In the genomic region with DNA sequence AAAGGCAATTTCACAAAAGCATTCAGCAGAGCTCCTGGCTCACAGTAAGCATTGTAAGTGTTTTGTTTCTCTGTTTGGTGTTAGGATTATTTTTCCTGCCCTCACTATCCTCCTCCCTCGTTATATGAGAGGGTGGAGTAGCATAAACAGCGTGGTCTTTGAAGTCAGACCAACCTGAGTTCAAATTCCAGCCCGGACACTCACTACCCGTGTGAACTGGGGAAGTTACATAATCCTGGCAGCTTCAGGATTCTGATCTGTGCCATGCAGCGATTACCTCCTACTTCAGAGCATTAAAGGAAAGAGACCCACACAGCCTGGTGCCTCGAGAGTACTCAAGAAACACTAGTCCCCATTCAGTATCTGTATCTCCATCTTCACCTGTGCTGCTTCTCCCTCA, we compare ENCODE assay signal across 1 cellular context.
TF ChIP-seq lines count a peak whose summit lies in the region.

No MANE protein-coding gene starts in this region.

TF ChIP-seq in HepG2, 621 proteins besides CTCF, POLR2A, EP300 and RAD21 (continued from another document and continues in another):
- TF ChIP-seq REXO4 (CRISPR knock-in tag; IDR thresholded peaks at IDR 0.05; ENCODE audit: borderline replicate concordance) = no peak
- TF ChIP-seq ZNF773 (CRISPR knock-in tag; IDR thresholded peaks at IDR 0.05; ENCODE audit: borderline replicate concordance) = no peak
- no peak for TF ChIP-seq ZNF326 (CRISPR knock-in tag; IDR thresholded peaks at IDR 0.05; ENCODE audit: borderline replicate concordance)
- TF ChIP-seq POGZ (CRISPR knock-in tag; IDR thresholded peaks at IDR 0.05) = peak; percentile 81
- TF ChIP-seq FLYWCH1 (CRISPR knock-in tag; IDR thresholded peaks at IDR 0.05) = no peak
- no peak for TF ChIP-seq TOPORS (CRISPR knock-in tag; IDR thresholded peaks at IDR 0.05)
- no peak for TF ChIP-seq KAT2B (IDR thresholded peaks at IDR 0.05; ENCODE audit: borderline replicate concordance, low read depth, low read length)
- TF ChIP-seq, protein P1, sequence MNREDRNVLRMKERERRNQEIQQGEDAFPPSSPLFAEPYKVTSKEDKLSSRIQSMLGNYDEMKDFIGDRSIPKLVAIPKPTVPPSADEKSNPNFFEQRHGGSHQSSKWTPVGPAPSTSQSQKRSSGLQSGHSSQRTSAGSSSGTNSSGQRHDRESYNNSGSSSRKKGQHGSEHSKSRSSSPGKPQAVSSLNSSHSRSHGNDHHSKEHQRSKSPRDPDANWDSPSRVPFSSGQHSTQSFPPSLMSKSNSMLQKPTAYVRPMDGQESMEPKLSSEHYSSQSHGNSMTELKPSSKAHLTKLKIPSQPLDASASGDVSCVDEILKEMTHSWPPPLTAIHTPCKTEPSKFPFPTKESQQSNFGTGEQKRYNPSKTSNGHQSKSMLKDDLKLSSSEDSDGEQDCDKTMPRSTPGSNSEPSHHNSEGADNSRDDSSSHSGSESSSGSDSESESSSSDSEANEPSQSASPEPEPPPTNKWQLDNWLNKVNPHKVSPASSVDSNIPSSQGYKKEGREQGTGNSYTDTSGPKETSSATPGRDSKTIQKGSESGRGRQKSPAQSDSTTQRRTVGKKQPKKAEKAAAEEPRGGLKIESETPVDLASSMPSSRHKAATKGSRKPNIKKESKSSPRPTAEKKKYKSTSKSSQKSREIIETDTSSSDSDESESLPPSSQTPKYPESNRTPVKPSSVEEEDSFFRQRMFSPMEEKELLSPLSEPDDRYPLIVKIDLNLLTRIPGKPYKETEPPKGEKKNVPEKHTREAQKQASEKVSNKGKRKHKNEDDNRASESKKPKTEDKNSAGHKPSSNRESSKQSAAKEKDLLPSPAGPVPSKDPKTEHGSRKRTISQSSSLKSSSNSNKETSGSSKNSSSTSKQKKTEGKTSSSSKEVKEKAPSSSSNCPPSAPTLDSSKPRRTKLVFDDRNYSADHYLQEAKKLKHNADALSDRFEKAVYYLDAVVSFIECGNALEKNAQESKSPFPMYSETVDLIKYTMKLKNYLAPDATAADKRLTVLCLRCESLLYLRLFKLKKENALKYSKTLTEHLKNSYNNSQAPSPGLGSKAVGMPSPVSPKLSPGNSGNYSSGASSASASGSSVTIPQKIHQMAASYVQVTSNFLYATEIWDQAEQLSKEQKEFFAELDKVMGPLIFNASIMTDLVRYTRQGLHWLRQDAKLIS (CRISPR knock-in tag; IDR thresholded peaks at IDR 0.05) = no peak
- TF ChIP-seq IKZF4 (CRISPR knock-in tag; IDR thresholded peaks at IDR 0.05; ENCODE audit: borderline replicate concordance, low read depth, not compliant biosample characterization) = no peak
- TF ChIP-seq ZNF253 (CRISPR knock-in tag; IDR thresholded peaks at IDR 0.05; ENCODE audit: borderline replicate concordance) = no peak
- TF ChIP-seq, protein P2, sequence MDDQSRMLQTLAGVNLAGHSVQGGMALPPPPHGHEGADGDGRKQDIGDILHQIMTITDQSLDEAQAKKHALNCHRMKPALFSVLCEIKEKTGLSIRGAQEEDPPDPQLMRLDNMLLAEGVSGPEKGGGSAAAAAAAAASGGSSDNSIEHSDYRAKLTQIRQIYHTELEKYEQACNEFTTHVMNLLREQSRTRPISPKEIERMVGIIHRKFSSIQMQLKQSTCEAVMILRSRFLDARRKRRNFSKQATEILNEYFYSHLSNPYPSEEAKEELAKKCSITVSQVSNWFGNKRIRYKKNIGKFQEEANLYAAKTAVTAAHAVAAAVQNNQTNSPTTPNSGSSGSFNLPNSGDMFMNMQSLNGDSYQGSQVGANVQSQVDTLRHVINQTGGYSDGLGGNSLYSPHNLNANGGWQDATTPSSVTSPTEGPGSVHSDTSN (CRISPR knock-in tag; IDR thresholded peaks at IDR 0.05; ENCODE audit: borderline replicate concordance) = no peak
- TF ChIP-seq ZNF616 (CRISPR knock-in tag; IDR thresholded peaks at IDR 0.05; ENCODE audit: low read depth) = no peak
- TF ChIP-seq, protein P3, sequence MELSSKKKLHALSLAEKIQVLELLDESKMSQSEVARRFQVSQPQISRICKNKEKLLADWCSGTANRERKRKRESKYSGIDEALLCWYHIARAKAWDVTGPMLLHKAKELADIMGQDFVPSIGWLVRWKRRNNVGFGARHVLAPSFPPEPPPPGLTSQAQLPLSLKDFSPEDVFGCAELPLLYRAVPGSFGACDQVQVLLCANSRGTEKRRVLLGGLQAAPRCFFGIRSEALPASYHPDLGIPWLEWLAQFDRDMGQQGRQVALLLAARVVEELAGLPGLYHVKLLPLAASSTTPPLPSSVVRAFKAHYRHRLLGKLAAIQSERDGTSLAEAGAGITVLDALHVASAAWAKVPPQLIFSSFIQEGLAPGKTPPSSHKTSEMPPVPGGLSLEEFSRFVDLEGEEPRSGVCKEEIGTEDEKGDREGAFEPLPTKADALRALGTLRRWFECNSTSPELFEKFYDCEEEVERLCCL (CRISPR knock-in tag; IDR thresholded peaks at IDR 0.05; ENCODE audit: borderline replicate concordance) = no peak
- no peak for TF ChIP-seq ZBTB3 (CRISPR knock-in tag; IDR thresholded peaks at IDR 0.05; ENCODE audit: borderline replicate concordance, low read depth)
- TF ChIP-seq ZNF207 (IDR thresholded peaks at IDR 0.05; ENCODE audit: borderline replicate concordance) = no peak
- TF ChIP-seq, protein P4, sequence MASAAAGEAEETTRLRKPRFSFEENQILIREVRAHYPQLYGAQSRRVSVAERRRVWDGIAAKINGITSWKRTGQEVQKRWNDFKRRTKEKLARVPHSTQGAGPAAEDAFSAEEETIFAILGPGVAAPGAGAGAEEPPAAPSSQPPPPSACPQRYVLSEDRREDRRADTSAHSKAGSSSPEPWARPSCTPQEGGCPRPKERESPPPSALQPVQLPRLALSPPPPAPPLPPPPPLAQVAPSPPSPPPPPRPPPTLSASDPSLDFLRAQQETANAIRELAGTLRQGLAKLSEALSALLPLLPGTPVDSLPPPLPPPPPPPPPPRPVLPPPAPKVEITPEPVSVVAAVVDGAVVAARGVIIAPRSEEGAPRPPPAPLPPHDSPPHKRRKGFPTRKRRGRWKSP (CRISPR knock-in tag; IDR thresholded peaks at IDR 0.05) = peak; percentile 27; the same call in 1 of the 2 replicates
- peak; percentile 73; the same call in 1 of the 2 replicates for TF ChIP-seq ZNF441 (CRISPR knock-in tag; IDR thresholded peaks at IDR 0.05; ENCODE audit: borderline replicate concordance)
- TF ChIP-seq ZNF784 (CRISPR knock-in tag; IDR thresholded peaks at IDR 0.05; ENCODE audit: borderline replicate concordance) = no peak
- TF ChIP-seq, protein P5, sequence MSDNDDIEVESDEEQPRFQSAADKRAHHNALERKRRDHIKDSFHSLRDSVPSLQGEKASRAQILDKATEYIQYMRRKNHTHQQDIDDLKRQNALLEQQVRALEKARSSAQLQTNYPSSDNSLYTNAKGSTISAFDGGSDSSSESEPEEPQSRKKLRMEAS (IDR thresholded peaks at IDR 0.05) = peak; percentile 60
- TF ChIP-seq NFKB2 (CRISPR knock-in tag; IDR thresholded peaks at IDR 0.05; ENCODE audit: borderline replicate concordance) = no peak
- TF ChIP-seq, protein P6, sequence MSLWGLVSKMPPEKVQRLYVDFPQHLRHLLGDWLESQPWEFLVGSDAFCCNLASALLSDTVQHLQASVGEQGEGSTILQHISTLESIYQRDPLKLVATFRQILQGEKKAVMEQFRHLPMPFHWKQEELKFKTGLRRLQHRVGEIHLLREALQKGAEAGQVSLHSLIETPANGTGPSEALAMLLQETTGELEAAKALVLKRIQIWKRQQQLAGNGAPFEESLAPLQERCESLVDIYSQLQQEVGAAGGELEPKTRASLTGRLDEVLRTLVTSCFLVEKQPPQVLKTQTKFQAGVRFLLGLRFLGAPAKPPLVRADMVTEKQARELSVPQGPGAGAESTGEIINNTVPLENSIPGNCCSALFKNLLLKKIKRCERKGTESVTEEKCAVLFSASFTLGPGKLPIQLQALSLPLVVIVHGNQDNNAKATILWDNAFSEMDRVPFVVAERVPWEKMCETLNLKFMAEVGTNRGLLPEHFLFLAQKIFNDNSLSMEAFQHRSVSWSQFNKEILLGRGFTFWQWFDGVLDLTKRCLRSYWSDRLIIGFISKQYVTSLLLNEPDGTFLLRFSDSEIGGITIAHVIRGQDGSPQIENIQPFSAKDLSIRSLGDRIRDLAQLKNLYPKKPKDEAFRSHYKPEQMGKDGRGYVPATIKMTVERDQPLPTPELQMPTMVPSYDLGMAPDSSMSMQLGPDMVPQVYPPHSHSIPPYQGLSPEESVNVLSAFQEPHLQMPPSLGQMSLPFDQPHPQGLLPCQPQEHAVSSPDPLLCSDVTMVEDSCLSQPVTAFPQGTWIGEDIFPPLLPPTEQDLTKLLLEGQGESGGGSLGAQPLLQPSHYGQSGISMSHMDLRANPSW (CRISPR knock-in tag; IDR thresholded peaks at IDR 0.05; ENCODE audit: borderline replicate concordance) = 0 out of 2 replicates have a peak, but pooled peaks have one; percentile 44
- no peak for TF ChIP-seq ZNF337 (CRISPR knock-in tag; IDR thresholded peaks at IDR 0.05; ENCODE audit: borderline replicate concordance, low read depth)
- TF ChIP-seq ZNF34 (CRISPR knock-in tag; IDR thresholded peaks at IDR 0.05; ENCODE audit: borderline replicate concordance) = no peak
- TF ChIP-seq ARID2 (CRISPR knock-in tag; IDR thresholded peaks at IDR 0.05; ENCODE audit: borderline replicate concordance) = no peak
- TF ChIP-seq, protein P7, sequence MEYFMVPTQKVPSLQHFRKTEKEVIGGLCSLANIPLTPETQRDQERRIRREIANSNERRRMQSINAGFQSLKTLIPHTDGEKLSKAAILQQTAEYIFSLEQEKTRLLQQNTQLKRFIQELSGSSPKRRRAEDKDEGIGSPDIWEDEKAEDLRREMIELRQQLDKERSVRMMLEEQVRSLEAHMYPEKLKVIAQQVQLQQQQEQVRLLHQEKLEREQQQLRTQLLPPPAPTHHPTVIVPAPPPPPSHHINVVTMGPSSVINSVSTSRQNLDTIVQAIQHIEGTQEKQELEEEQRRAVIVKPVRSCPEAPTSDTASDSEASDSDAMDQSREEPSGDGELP (IDR thresholded peaks at IDR 0.05; ENCODE audit: borderline replicate concordance, low read depth) = 0 out of 2 replicates have a peak, but pooled peaks have one; percentile 10
- TF ChIP-seq ETV5 (CRISPR knock-in tag; IDR thresholded peaks at IDR 0.05; ENCODE audit: borderline replicate concordance) = peak; percentile 66; the same call in 1 of the 2 replicates
- TF ChIP-seq SMYD3 (CRISPR knock-in tag; IDR thresholded peaks at IDR 0.05) = no peak; the same call in 1 of the 2 replicates
- TF ChIP-seq ZFAT (CRISPR knock-in tag; conservative IDR thresholded peaks at IDR 0.05) = no peak
- TF ChIP-seq ZNF572 (CRISPR knock-in tag; IDR thresholded peaks at IDR 0.05) = no peak
- TF ChIP-seq ZNF607 (CRISPR knock-in tag; IDR thresholded peaks at IDR 0.05; ENCODE audit: borderline replicate concordance) = no peak
- TF ChIP-seq ZNF780A (CRISPR knock-in tag; IDR thresholded peaks at IDR 0.05) = no peak
- TF ChIP-seq, protein P8, sequence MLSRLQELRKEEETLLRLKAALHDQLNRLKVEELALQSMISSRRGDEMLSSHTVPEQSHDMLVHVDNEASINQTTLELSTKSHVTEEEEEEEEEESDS (CRISPR knock-in tag; IDR thresholded peaks at IDR 0.05; ENCODE audit: borderline replicate concordance) = no peak
- peak; percentile 48 for TF ChIP-seq TARDBP (CRISPR knock-in tag; IDR thresholded peaks at IDR 0.05)
- TF ChIP-seq ZNF713 (CRISPR knock-in tag; IDR thresholded peaks at IDR 0.05) = no peak
- 0 out of 2 replicates have a peak, but pooled peaks have one; percentile 25 for TF ChIP-seq MEIS2 (CRISPR knock-in tag; IDR thresholded peaks at IDR 0.05)
- peak; percentile 82; the same call in 1 of the 2 replicates for TF ChIP-seq ZNF878 (CRISPR knock-in tag; IDR thresholded peaks at IDR 0.05)
- TF ChIP-seq, protein P9, sequence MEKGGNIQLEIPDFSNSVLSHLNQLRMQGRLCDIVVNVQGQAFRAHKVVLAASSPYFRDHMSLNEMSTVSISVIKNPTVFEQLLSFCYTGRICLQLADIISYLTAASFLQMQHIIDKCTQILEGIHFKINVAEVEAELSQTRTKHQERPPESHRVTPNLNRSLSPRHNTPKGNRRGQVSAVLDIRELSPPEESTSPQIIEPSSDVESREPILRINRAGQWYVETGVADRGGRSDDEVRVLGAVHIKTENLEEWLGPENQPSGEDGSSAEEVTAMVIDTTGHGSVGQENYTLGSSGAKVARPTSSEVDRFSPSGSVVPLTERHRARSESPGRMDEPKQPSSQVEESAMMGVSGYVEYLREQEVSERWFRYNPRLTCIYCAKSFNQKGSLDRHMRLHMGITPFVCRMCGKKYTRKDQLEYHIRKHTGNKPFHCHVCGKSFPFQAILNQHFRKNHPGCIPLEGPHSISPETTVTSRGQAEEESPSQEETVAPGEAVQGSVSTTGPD (CRISPR knock-in tag; IDR thresholded peaks at IDR 0.05) = no peak
- TF ChIP-seq TEAD2 (CRISPR knock-in tag; IDR thresholded peaks at IDR 0.05) = no peak
- no peak for TF ChIP-seq ZBTB49 (CRISPR knock-in tag; IDR thresholded peaks at IDR 0.05; ENCODE audit: borderline replicate concordance)
- peak; percentile 63; the same call in 1 of the 2 replicates for TF ChIP-seq ERF (CRISPR knock-in tag; IDR thresholded peaks at IDR 0.05)
- TF ChIP-seq ZNF557 (CRISPR knock-in tag; IDR thresholded peaks at IDR 0.05) = no peak
- TF ChIP-seq ZNF180 (CRISPR knock-in tag; IDR thresholded peaks at IDR 0.05; ENCODE audit: borderline replicate concordance, low read depth) = no peak
- no peak for TF ChIP-seq HCFC1 (IDR thresholded peaks at IDR 0.05; ENCODE audit: low read depth, low read length)
- peak; percentile 97 for TF ChIP-seq SALL1 (CRISPR knock-in tag; IDR thresholded peaks at IDR 0.05)
- TF ChIP-seq IKZF5 (CRISPR knock-in tag; IDR thresholded peaks at IDR 0.05) = peak; percentile 69; the same call in 1 of the 2 replicates
